In genomic region chr20:22557403-22558276, GRCh38 we compare ENCODE assay signal across 30 cellular contexts. TPM values are rescaled to one million over a fixed set of nuclear protein-coding genes. Genes with fewer than 3 reads are reported as not detected.
DNase-seq lines count a peak whose midpoint lies in the region; ATAC-seq, FAIRE-seq and TF ChIP-seq lines count a peak whose summit lies in the region.
"Had no signal": no experiment of that assay in that cellular context is flagged by ENCODE, and none has a peak within 500 bp of the region (broad histone marks: within the 10 kb centered on the region; RNA-seq: fewer than 3 reads in every experiment).

No MANE protein-coding gene starts in this region.

- no peak for DNase-seq in H1 (ENCODE audit: low read depth in 1 of 2, low spot score in 2 of 2)
- DNase-seq in right lobe of liver = no peak
- DNase-seq in progenitor cell of endocrine pancreas (ENCODE audit: low spot score, unreplicated experiment) = no peak
- peak; percentile 32 for DNase-seq in ureter (ENCODE audit: low spot score)
- no peak for DNase-seq in HAP-1 (ENCODE audit: low spot score in 2 of 2)
- no peak for DNase-seq in NCI-H524 (lab: John Stamatoyannopoulos, UW)
- DNase-seq: CD4-positive, alpha-beta T cell; GM23248; HCEC 1CT; NCI-H1092; NCI-H1436; NCI-H187; NCI-H2081 treated with DMSO at 0.1 percent for 48 hours; NCI-H2171 treated with DMSO at 0.1 percent for 48 hours; NCI-H345; NCI-H510A treated with DMSO at 0.1 percent for 48 hours; NCI-H82; NK-92 treated with Interleukin-12 subunit alpha and Interleukin-12 subunit beta, amount 100 ng/mL, for 24 hours; PC-3; SJCRH30 had no signal

- no peak overlapping the region for H3K14ac ChIP-seq in H1 (ENCODE audit: insufficient read length)

- H2BK20ac ChIP-seq in H1 (ENCODE audit: low read length) = no peak overlapping the region

- no peak overlapping the region for H3K9ac ChIP-seq in H1 (replicated peaks in 1 of 4; ENCODE audit: extremely low read depth in 1 of 4, low read depth in 3 of 4, low read length in 3 of 4)
- H3K9ac ChIP-seq: BLaER1, GM23248 had no signal

- H2BK15ac ChIP-seq in H1 (ENCODE audit: low read length) = 0 out of 2 replicates have a peak overlapping the region, but pooled peaks have one; percentile 46

- no peak for FAIRE-seq in H1 (lab: Jason Lieb, UNC)
- FAIRE-seq: A204.1, D721Med, GM18507 had no signal

- TF ChIP-seq RAD21 in H1 (IDR thresholded peaks at IDR 0.05 in 1 of 2, conservative IDR thresholded peaks at IDR 0.05 in 1 of 2; ENCODE audit: low read depth in 2 of 2, low read length in 2 of 2) = no peak

- H3K9me3 ChIP-seq in H1 (ENCODE audit: insufficient read depth in 2 of 2, low read depth in 1 of 2, low read length in 1 of 2) (0 out of 4 replicates have a peak, but pooled peaks cover 0 to 3% of the 10 kb centered on the region in 2 experiments), right lobe of liver (no peaks in the 10 kb centered on the region), HAP-1 (no peaks in the 10 kb centered on the region)
- H3K9me3 ChIP-seq: SJCRH30 had no signal

- intact Hi-C loops in right lobe of liver (cut with DNase I) = no loop called here

- peaks cover 44 to 72% (median 67%) of the 10 kb centered on the region in 4 experiments for H3K27me3 ChIP-seq in H1 (replicated peaks in 1 of 4; ENCODE audit: control insufficient read depth in 3 of 4, extremely low read depth in 1 of 4, insufficient read depth in 3 of 4, low read length in 3 of 4)
- H3K27me3 ChIP-seq in right lobe of liver = no peaks in the 10 kb centered on the region
- no peaks in the 10 kb centered on the region for H3K27me3 ChIP-seq in HAP-1 (ENCODE audit: low read depth)
- H3K27me3 ChIP-seq: SJCRH30 had no signal

- H3K79me1 ChIP-seq in H1 (ENCODE audit: low read depth, low read length) = no peaks in the 10 kb centered on the region

- TF ChIP-seq EP300 in H1 (IDR thresholded peaks at IDR 0.05; ENCODE audit: borderline replicate concordance in 1 of 2, low read depth in 2 of 2, low read length in 2 of 2) = no peak

- ATAC-seq in right lobe of liver (peak in 3 of 4 donors; percentile 29 to 50 (median 33)), GM19463 (IDR thresholded peaks at IDR 0.05; ENCODE audit: unreplicated experiment) (no peak)
- ATAC-seq: PC-3, Right ventricle myocardium inferior, SK-N-SH treated with all-trans-retinoic acid at 6 μM for 48 hours had no signal

- H3K27me3 Mint-ChIP-seq in progenitor cell of endocrine pancreas = no peaks in the 10 kb centered on the region

- peaks cover 44% of the 10 kb centered on the region for H3K4me1 Mint-ChIP-seq in progenitor cell of endocrine pancreas (ENCODE audit: low read depth)

- H3K4me2 ChIP-seq in H1 (ENCODE audit: insufficient read depth in 1 of 2, low read depth in 2 of 2, low read length in 2 of 2) = no peak overlapping the region
- H3K4me2 ChIP-seq: BLaER1 had no signal

- H3K79me2 ChIP-seq in H1 (ENCODE audit: control insufficient read depth in 1 of 2, insufficient read depth in 2 of 2, low read length in 2 of 2) = no peaks in the 10 kb centered on the region

- POLR2A ChIA-PET in H1 (lab: Charles Lee; ENCODE audit: partially characterized antibody) = no interaction called here

- 77% methylated on average over 13 of the region's 13 CpGs; no CpG with 5 or more reads in 1 of the 2 experiments for WGBS in H1 (ENCODE audit: extremely low coverage in 1 of 2, insufficient coverage in 1 of 2, insufficient read length in 1 of 2, insufficient replicate concordance in 2 of 2, low coverage in 1 of 2, low lambda C conversion rate in 2 of 2, missing lambda C conversion rate in 1 of 2), 2 experiments
- WGBS in right lobe of liver (ENCODE audit: insufficient coverage, low coverage, low lambda C conversion rate, missing lambda C conversion rate) = 62% methylated on average over 5 of the region's 13 CpGs

- H3K36me3 Mint-ChIP-seq in progenitor cell of endocrine pancreas (ENCODE audit: insufficient read depth) = peaks cover 15% of the 10 kb centered on the region

- no peaks in the 10 kb centered on the region; the same call in 1 of the 2 replicates for H3K23me2 ChIP-seq in H1 (ENCODE audit: low read depth, low read length)

- H3K36me3 ChIP-seq in H1 (ENCODE audit: control insufficient read depth in 2 of 4, insufficient read depth in 4 of 4, low read length in 3 of 4) (no peaks in the 10 kb centered on the region), right lobe of liver (no peaks in the 10 kb centered on the region), HAP-1 (replicated peaks) (no peaks in the 10 kb centered on the region)
- H3K36me3 ChIP-seq: BLaER1, SJCRH30 had no signal

- TF ChIP-seq CTCF in H1 (IDR thresholded peaks at IDR 0.05; ENCODE audit: control extremely low read depth in 1 of 3, insufficient read depth in 1 of 3, low read depth in 1 of 3, low read length in 3 of 3) (no peak), right lobe of liver (IDR thresholded peaks at IDR 0.05) (no peak), progenitor cell of endocrine pancreas (IDR thresholded peaks at IDR 0.05; ENCODE audit: unreplicated experiment) (no peak)

- no peak overlapping the region for H4K91ac ChIP-seq in H1 (replicated peaks; ENCODE audit: insufficient read length, low read length)

- H2BK5ac ChIP-seq in H1 (ENCODE audit: low read depth, low read length) = no peak overlapping the region

- H3K9me3 Mint-ChIP-seq in progenitor cell of endocrine pancreas (ENCODE audit: low read depth) = peaks cover 2% of the 10 kb centered on the region
- H3K9me3 Mint-ChIP-seq: CD4-positive, alpha-beta T cell had no signal

- no peak overlapping the region for H3K18ac ChIP-seq in H1 (ENCODE audit: extremely low read depth, low read length)

- H4K8ac ChIP-seq in H1 (ENCODE audit: extremely low read depth, insufficient read depth, low read length) = no peak overlapping the region

- in situ Hi-C loops in HAP-1 (cut with MboI; ENCODE audit: low sequenced_read_pairs) = no loop called here

- no peak overlapping the region for H2AK5ac ChIP-seq in H1 (ENCODE audit: low read depth, low read length)

- CTCF ChIA-PET in H1 (lab: Charles Lee; ENCODE audit: partially characterized antibody) = interaction anchor here (3.2 kb wide), 1 partner anchor 29 kb away, joined by 11 read pairs; no protein-coding TSS in a partner anchor

- peaks cover 4 to 10% of the 10 kb centered on the region in 2 experiments for H4K20me1 ChIP-seq in H1 (replicated peaks in 1 of 2; ENCODE audit: control insufficient read depth in 1 of 2, insufficient read depth in 2 of 2, low read length in 2 of 2)

- H3K4me1 ChIP-seq in H1 (replicated peaks in 1 of 4; ENCODE audit: control insufficient read depth in 3 of 4, insufficient read depth in 4 of 4, low read length in 3 of 4) (peaks cover 8 to 30% (median 19%) of the 10 kb centered on the region in 4 experiments), right lobe of liver (peaks cover 0 to 1% (median under 1%) of the 10 kb centered on the region in 4 donors), HAP-1 (no peaks in the 10 kb centered on the region)

- no peak for TF ChIP-seq POLR2A in H1 (IDR thresholded peaks at IDR 0.05; ENCODE audit: control extremely low read depth in 1 of 2, low read depth in 2 of 2, low read length in 2 of 2)
- no peak for TF ChIP-seq POLR2A in right lobe of liver (IDR thresholded peaks at IDR 0.05)

- H2AFZ ChIP-seq in H1 (ENCODE audit: low read length) = no peak overlapping the region
- H2AFZ ChIP-seq: GM23248 had no signal

- no peak overlapping the region for H3K4me3 Mint-ChIP-seq in progenitor cell of endocrine pancreas (ENCODE audit: low read depth)
- H3K4me3 Mint-ChIP-seq: CD4-positive, alpha-beta T cell had no signal

- peak overlapping the region; percentile 88 for H3K27ac Mint-ChIP-seq in progenitor cell of endocrine pancreas
- H3K27ac Mint-ChIP-seq: CD4-positive, alpha-beta T cell had no signal

- H2BK120ac ChIP-seq in H1 (replicated peaks; ENCODE audit: low read depth, low read length) = no peak overlapping the region

- H2BK12ac ChIP-seq in H1 (ENCODE audit: low read depth, low read length) = peak overlapping the region; percentile 50; the same call in 1 of the 2 replicates

- no peak overlapping the region for H3K4me3 ChIP-seq in H1 (ENCODE audit: extremely low read depth in 1 of 4, insufficient read depth in 2 of 4, low read depth in 3 of 4, low read length in 4 of 4)
- no peak overlapping the region for H3K4me3 ChIP-seq in right lobe of liver
- no peak overlapping the region for H3K4me3 ChIP-seq in HAP-1
- H3K4me3 ChIP-seq: BLaER1, GM23248, SJCRH30 had no signal

- no peak overlapping the region for H4K5ac ChIP-seq in H1 (ENCODE audit: insufficient read length, low read depth, low read length)

- no peak overlapping the region for H3K23ac ChIP-seq in H1 (ENCODE audit: insufficient read length)

- H3K56ac ChIP-seq in H1 (replicated peaks; ENCODE audit: insufficient read length, low read depth, low read length) = no peak overlapping the region

- H3K4ac ChIP-seq in H1 (replicated peaks; ENCODE audit: insufficient read length, low read depth, low read length) = no peak overlapping the region

- H3K27ac ChIP-seq in H1 (ENCODE audit: low read depth, low read length) (no peak overlapping the region), right lobe of liver (no peak overlapping the region)
- H3K27ac ChIP-seq: BLaER1, GM23248, HL-60 had no signal

TF ChIP-seq in H1, 55 proteins besides CTCF, POLR2A, EP300 and RAD21:
- TF ChIP-seq USF2 (IDR thresholded peaks at IDR 0.05; ENCODE audit: low read length) (no peak), SUZ12 (IDR thresholded peaks at IDR 0.05; ENCODE audit: low read length) (0 out of 2 replicates have a peak, but pooled peaks have one; percentile 5), RFX5 (IDR thresholded peaks at IDR 0.05; ENCODE audit: borderline replicate concordance, low read depth, low read length) (no peak)

RNA-seq across cellular contexts. Expression of gene FOXA2, which starts 26.7 kb away (rescaled TPM):
- 0.34 TPM in 1 of 2 replicates, not detected in the other for total RNA-seq in H1 (2021; fragmentation: NEBNext Ultra II Directional; extraction: Animal tissue kit (Norgen Biotek cat#: 25700))
- 0.09 TPM in 1 of 2 replicates, not detected in the other for polyA plus RNA-seq in H1 (2011; rRNA removed)
- polyA plus RNA-seq in H1 (2011; cell fraction: cytosol; rRNA removed) = not detected
- polyA plus RNA-seq in H1 (2011; cell fraction: nucleus; rRNA removed) = 0.04 TPM
- 0.06 to 0.12 TPM (median 0.09 TPM) in 3 of 4 replicates, not detected in the other for polyA plus RNA-seq in H1 (2012, experiment 1 of 2)
- 0.12 TPM for polyA plus RNA-seq in H1 (2012, experiment 2 of 2)
- 0.28 TPM for polyA plus RNA-seq in H1 (2013, experiment 1 of 2)
- polyA plus RNA-seq in H1 (2013, experiment 2 of 2) = 0.31 TPM
- not detected in 2 replicates for polyA minus RNA-seq in H1 (2011; rRNA and poly(A)+ RNA removed)
- not detected for polyA minus RNA-seq in H1 (2011; cell fraction: cytosol; rRNA and poly(A)+ RNA removed)
- polyA minus RNA-seq in H1 (2011; cell fraction: nucleus; rRNA and poly(A)+ RNA removed) = not detected
- total RNA-seq in right lobe of liver (10 to 100 TPM; 11.8 to 28.7 (median 21.2) TPM), progenitor cell of endocrine pancreas (124 and 141 TPM in 2 replicates), ureter (not detected)
- total RNA-seq: CD4-positive, alpha-beta T cell; GM23248; Right ventricle myocardium inferior; RPMI7951 had no signal
- polyA plus RNA-seq: AG04450, GM23248 had no signal
